In the genomic region with DNA sequence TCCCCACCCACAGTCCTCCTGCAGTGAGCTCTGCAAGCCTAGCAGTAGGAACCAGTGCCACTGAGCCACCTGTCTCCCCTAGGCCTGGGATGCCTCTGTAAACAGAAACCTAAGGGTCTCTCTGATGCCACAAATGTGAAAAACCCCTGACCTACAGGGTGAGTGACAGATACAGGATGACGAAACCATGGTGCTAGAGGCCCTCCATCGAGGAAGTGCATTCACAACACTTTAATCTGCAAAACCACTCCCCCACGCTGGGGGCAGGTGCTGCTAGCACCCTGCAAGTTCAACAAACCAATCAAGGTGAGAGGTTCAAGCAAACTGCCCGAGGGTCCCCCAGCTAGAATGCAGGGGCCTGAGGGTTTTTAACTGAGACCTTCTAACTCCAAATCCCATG, we compare ENCODE assay signal across 18 cellular contexts.
"Had no signal": no experiment of that assay in that cellular context is flagged by ENCODE, and none has a peak within 500 bp of the region (broad histone marks: within the 10 kb centered on the region; RNA-seq: fewer than 3 reads in every experiment).

No MANE protein-coding gene starts in this region.

- H3K4me3 ChIP-seq: body of pancreas, dorsolateral prefrontal cortex, left lung, sigmoid colon had no signal

- ATAC-seq: body of pancreas; foreskin keratinocyte; left lung; stimulated activated memory B cell treated with anti-CD40 and anti-IgM and Interleukin-4, amounts not matched to agents 10 μg/mL and 1 μg/mL and 100 μg/mL, for 72 hours had no signal

- H3K27me3 ChIP-seq: body of pancreas, dorsolateral prefrontal cortex, foreskin keratinocyte, left lung, sigmoid colon had no signal

- H3K4me1 Mint-ChIP-seq: endodermal cell; stimulated activated memory B cell treated with anti-CD40 and anti-IgM and Interleukin-4, amounts not matched to agents 10 μg/mL and 1 μg/mL and 100 μg/mL, for 72 hours had no signal

- H3K27ac ChIP-seq: body of pancreas, dorsolateral prefrontal cortex, epithelial cell of prostate, foreskin keratinocyte, left lung, sigmoid colon had no signal

- H3K4me1 ChIP-seq: body of pancreas, foreskin keratinocyte, left lung, sigmoid colon had no signal

- H3K4me3 Mint-ChIP-seq: activated naive CD8-positive, alpha-beta T cell treated with anti-CD3 and anti-CD28 coated beads, Interleukin-2, amount 10 ng/mL, durations not matched to agents 7 days and 5 days; endodermal cell; stimulated activated memory B cell treated with anti-CD40 and anti-IgM and Interleukin-4, amounts not matched to agents 10 μg/mL and 1 μg/mL and 100 μg/mL, for 72 hours; T-helper 1 cell treated with Interleukin-12 subunit alpha and Interleukin-12 subunit beta and Interleukin-4 antibody, amounts not matched to agents 30 μg/mL and 1 μg/mL, for 36 hours had no signal

- H3K36me3 ChIP-seq: left lung, sigmoid colon had no signal

- H3K27ac Mint-ChIP-seq: activated naive CD8-positive, alpha-beta T cell treated with anti-CD3 and anti-CD28 coated beads, Interleukin-2, amount 10 ng/mL, durations not matched to agents 7 days and 5 days; endodermal cell; stimulated activated memory B cell treated with anti-CD40 and anti-IgM and Interleukin-4, amounts not matched to agents 10 μg/mL and 1 μg/mL and 100 μg/mL, for 72 hours; T-helper 1 cell treated with Interleukin-12 subunit alpha and Interleukin-12 subunit beta and Interleukin-4 antibody, amounts not matched to agents 30 μg/mL and 1 μg/mL, for 36 hours had no signal

- H3K27me3 Mint-ChIP-seq: stimulated activated memory B cell treated with anti-CD40 and anti-IgM and Interleukin-4, amounts not matched to agents 10 μg/mL and 1 μg/mL and 100 μg/mL, for 72 hours had no signal

- DNase-seq: activated CD4-positive, alpha-beta T cell treated with anti-CD3 and anti-CD28 coated beads, Interleukin-2, amount 50 U/mL, for 48 hours; activated CD8-positive, alpha-beta memory T cell treated with anti-CD3 and anti-CD28 coated beads, Interleukin-2, amount 50 U/mL, for 4 hours; activated gamma-delta T cell; activated naive CD8-positive, alpha-beta T cell treated with anti-CD3 and anti-CD28 coated beads, Interleukin-2, amount 10 ng/mL, durations not matched to agents 7 days and 5 days; body of pancreas; caudate nucleus; dorsolateral prefrontal cortex; endodermal cell; foreskin keratinocyte; hippocampal formation; left lung; midbrain; occipital lobe; sigmoid colon; stimulated activated CD4-positive, alpha-beta T cell treated with anti-CD3 and anti-CD28 coated beads, Interleukin-4, amount 100 ng/mL, for 24 hours had no signal
